24 cellular contexts compared by ENCODE assay signal in the genomic region with DNA sequence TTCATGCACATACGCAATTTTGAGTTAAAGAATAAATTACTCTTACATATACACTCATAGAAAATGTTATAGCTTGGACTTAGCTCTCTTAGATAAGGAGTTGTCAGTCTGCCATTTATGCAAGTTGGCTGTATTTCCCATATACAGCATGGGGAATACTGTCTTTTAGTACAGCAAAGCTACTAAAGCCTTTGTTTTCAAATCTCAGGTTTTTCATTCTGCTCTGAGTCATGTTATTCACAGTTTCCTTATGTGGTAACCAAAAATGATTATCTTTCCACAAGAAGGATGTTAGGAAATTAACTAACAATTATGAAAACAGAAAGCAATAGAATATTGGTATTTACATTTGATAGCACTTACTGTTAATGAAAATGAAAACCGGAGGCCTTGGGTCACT.
"Had no signal": no experiment of that assay in that cellular context is flagged by ENCODE, and none has a peak within 500 bp of the region (broad histone marks: within the 10 kb centered on the region; RNA-seq: fewer than 3 reads in every experiment).

No MANE protein-coding gene starts in this region.

- H3K27me3 ChIP-seq: ascending aorta, body of pancreas, Peyer's patch, SJSA1 had no signal

- ATAC-seq: activated CD8-positive, alpha-beta memory T cell treated with anti-CD3 and anti-CD28 coated beads, Interleukin-2, amount 10 ng/mL, durations not matched to agents 7 days and 5 days; body of pancreas; WTC11 had no signal

- DNase-seq: activated CD4-positive, alpha-beta T cell treated with anti-CD3 and anti-CD28 coated beads for 48 hours; activated CD4-positive, alpha-beta T cell treated with anti-CD3 and anti-CD28 coated beads, Interleukin-2, amount 50 U/mL, for 48 hours; activated CD4-positive, CD25-positive, alpha-beta regulatory T cell treated with anti-CD3 and anti-CD28 coated beads, Interleukin-2, amount 50 U/mL, for 72 hours; activated CD8-positive, alpha-beta memory T cell treated with anti-CD3 and anti-CD28 coated beads, Interleukin-2, amount 10 ng/mL, durations not matched to agents 7 days and 5 days; activated effector memory CD4-positive, alpha-beta T cell treated with Interleukin-2 at 50 U/mL for 16 hours; activated naive CD4-positive, alpha-beta T cell; activated T-cell treated with anti-CD3 and anti-CD28 coated beads, Interleukin-2, amount 50 U/mL, for 24 hours; amniotic stem cell; body of pancreas; MM.1S; NCI-H1092; NCI-H1417; NCI-H1930; NCI-H2171; NCI-H2227 treated with DMSO at 0.1 percent for 48 hours; NCI-H526; NCI-H774; Peyer's patch; SHP77; T-helper 9 cell had no signal

- H3K36me3 ChIP-seq: ascending aorta, Peyer's patch, SJSA1 had no signal

- H3K27ac ChIP-seq: ascending aorta, body of pancreas, Peyer's patch, SJSA1 had no signal

- H3K4me3 ChIP-seq: ascending aorta, body of pancreas, Peyer's patch, SJSA1 had no signal

- FAIRE-seq: bronchial epithelial cell had no signal

- H3K9me3 ChIP-seq: ascending aorta, body of pancreas, Peyer's patch, SJSA1 had no signal
